Comparison of ENCODE assay signal across 8 cellular contexts in genomic region chr15:76337047-76337738, GRCh38. TPM values are rescaled to one million over a fixed set of nuclear protein-coding genes. Genes with fewer than 3 reads are reported as not detected.
DNase-seq lines count a peak whose midpoint lies in the region; ATAC-seq and TF ChIP-seq lines count a peak whose summit lies in the region.

No MANE protein-coding gene starts in this region.

- no peaks in the 10 kb centered on the region for H4K20me1 ChIP-seq in PC-3 (ENCODE audit: low read length)

- POLR2A ChIA-PET in PC-3 (lab: Charles Lee; ENCODE audit: unreplicated experiment), result interaction anchor here (0.5 to 0.7 kb wide), 4 partner anchors 8 to 311 kb away, joined by 8 to 16 read pairs (median 14); no protein-coding TSS in a partner anchor

- H3K27ac Mint-ChIP-seq in activated CD4-positive, alpha-beta T cell treated with anti-CD3 and anti-CD28 coated beads, Interleukin-2, amount 10 ng/mL, durations not matched to agents 24 days and 14 days, result peak overlapping the region; percentile 25
- H3K27ac Mint-ChIP-seq in stimulated activated effector memory CD8-positive, alpha-beta T cell treated with anti-CD3 and anti-CD28 coated beads, Interleukin-12 subunit alpha, Interleukin-12 subunit beta, amount 100 ng/mL, for 72 hours, result peak overlapping the region; percentile 59

- H3K4me3 Mint-ChIP-seq in activated CD4-positive, alpha-beta T cell treated with anti-CD3 and anti-CD28 coated beads, Interleukin-2, amount 10 ng/mL, durations not matched to agents 24 days and 14 days, result peak overlapping the region; percentile 78
- peak overlapping the region; percentile 80 for H3K4me3 Mint-ChIP-seq in stimulated activated effector memory CD8-positive, alpha-beta T cell treated with anti-CD3 and anti-CD28 coated beads, Interleukin-12 subunit alpha, Interleukin-12 subunit beta, amount 100 ng/mL, for 72 hours

- H3K27me3 ChIP-seq in PC-3 (ENCODE audit: low read length), result no peaks in the 10 kb centered on the region

- peak overlapping the region; percentile 77 for H2AFZ ChIP-seq in PC-3 (ENCODE audit: low read length)

- peak overlapping the region; percentile 75 for H3K4me3 ChIP-seq in PC-3 (ENCODE audit: low read length)

- H3K36me3 ChIP-seq in PC-3 (ENCODE audit: low read depth, low read length), result no peaks in the 10 kb centered on the region

- intact Hi-C loops in activated CD4-positive, alpha-beta T cell treated with anti-CD3 and anti-CD28 coated beads, Interleukin-2, amount 10 ng/mL, durations not matched to agents 24 days and 14 days (cut with micrococcal nuclease), result loop anchor here (1.0 to 5.0 kb wide), 6 partner anchors 8 to 275 kb away; partner anchors contain the start of gene ETFA
- intact Hi-C loops in PC-3 (cut with micrococcal nuclease), result loop anchor here (2.0 to 10.0 kb wide), 4 partner anchors 24 to 528 kb away; no protein-coding TSS in a partner anchor

- peak overlapping the region; percentile 49 for H3K9ac ChIP-seq in PC-3 (ENCODE audit: low read length)

- peaks cover 11% of the 10 kb centered on the region for H3K36me3 Mint-ChIP-seq in activated CD4-positive, alpha-beta T cell treated with anti-CD3 and anti-CD28 coated beads, Interleukin-2, amount 10 ng/mL, durations not matched to agents 24 days and 14 days (ENCODE audit: low read depth)
- no peaks in the 10 kb centered on the region for H3K36me3 Mint-ChIP-seq in stimulated activated effector memory CD8-positive, alpha-beta T cell treated with anti-CD3 and anti-CD28 coated beads, Interleukin-12 subunit alpha, Interleukin-12 subunit beta, amount 100 ng/mL, for 72 hours

- no peak for TF ChIP-seq CTCF in PC-3 (conservative IDR thresholded peaks at IDR 0.05; ENCODE audit: low read depth, low read length)

- peak; percentile 74 for DNase-seq in activated CD4-positive, alpha-beta T cell treated with anti-CD3 and anti-CD28 coated beads, Interleukin-2, amount 10 ng/mL, durations not matched to agents 24 days and 14 days
- no peak for DNase-seq in activated CD4-positive, alpha-beta T cell treated with anti-CD3 and anti-CD28 coated beads for 1 hour
- DNase-seq in PC-3, result peak; percentile 53
- DNase-seq in fibroblast of peridontal ligament (ENCODE audit: extremely low read depth), result peak; percentile 25
- DNase-seq in stimulated activated effector memory CD8-positive, alpha-beta T cell treated with anti-CD3 and anti-CD28 coated beads, Interleukin-12 subunit alpha, Interleukin-12 subunit beta, amount 100 ng/mL, for 72 hours (ENCODE audit: low spot score in 2 of 2), result no peak
- DNase-seq in kidney glomerular epithelial cell (lab: John Stamatoyannopoulos, UW), result no peak
- DNase-seq in cortex of kidney (lab: John Stamatoyannopoulos, UW), result no peak

- H3K27me3 Mint-ChIP-seq in activated CD4-positive, alpha-beta T cell treated with anti-CD3 and anti-CD28 coated beads, Interleukin-2, amount 10 ng/mL, durations not matched to agents 24 days and 14 days, result peaks cover 69% of the 10 kb centered on the region

- CTCF ChIA-PET in PC-3 (lab: Charles Lee), result interaction anchor here (0.5 to 0.6 kb wide), 2 partner anchors 24 to 180 kb away, joined by 4 to 13 read pairs; no protein-coding TSS in a partner anchor

- H3K79me2 ChIP-seq in PC-3 (ENCODE audit: low read length), result peaks cover 14% of the 10 kb centered on the region

- no TSS peak for BruUV-seq in PC-3 (replicated peaks; lab: Mats Ljungman, UMichigan)

- H3K9me3 ChIP-seq in PC-3 (ENCODE audit: low read length), result no peaks in the 10 kb centered on the region

- H3K4me2 ChIP-seq in PC-3 (ENCODE audit: low read length), result peak overlapping the region; percentile 78

- no peaks in the 10 kb centered on the region for H3K9me3 Mint-ChIP-seq in activated CD4-positive, alpha-beta T cell treated with anti-CD3 and anti-CD28 coated beads, Interleukin-2, amount 10 ng/mL, durations not matched to agents 24 days and 14 days
- H3K9me3 Mint-ChIP-seq in stimulated activated effector memory CD8-positive, alpha-beta T cell treated with anti-CD3 and anti-CD28 coated beads, Interleukin-12 subunit alpha, Interleukin-12 subunit beta, amount 100 ng/mL, for 72 hours, result no peaks in the 10 kb centered on the region

- no peaks in the 10 kb centered on the region for H3K9me2 ChIP-seq in PC-3 (replicated peaks; ENCODE audit: low read length)

- peaks cover 15% of the 10 kb centered on the region for H3K4me1 ChIP-seq in PC-3 (ENCODE audit: insufficient read depth, low read length)

- H3K4me1 Mint-ChIP-seq in activated CD4-positive, alpha-beta T cell treated with anti-CD3 and anti-CD28 coated beads, Interleukin-2, amount 10 ng/mL, durations not matched to agents 24 days and 14 days, result peaks cover 48% of the 10 kb centered on the region
- H3K4me1 Mint-ChIP-seq in stimulated activated effector memory CD8-positive, alpha-beta T cell treated with anti-CD3 and anti-CD28 coated beads, Interleukin-12 subunit alpha, Interleukin-12 subunit beta, amount 100 ng/mL, for 72 hours, result peaks cover 59% of the 10 kb centered on the region

- peak; percentile 56 for ATAC-seq in PC-3
- no peak for ATAC-seq in stimulated activated effector memory CD8-positive, alpha-beta T cell treated with anti-CD3 and anti-CD28 coated beads, Interleukin-12 subunit alpha, Interleukin-12 subunit beta, amount 100 ng/mL, for 72 hours
- no peak for ATAC-seq in HG02870 (IDR thresholded peaks at IDR 0.05; ENCODE audit: unreplicated experiment)

- no peaks in the 10 kb centered on the region for H3F3A ChIP-seq in PC-3 (ENCODE audit: low read length, unreplicated experiment)

- peak overlapping the region; percentile 27 for H3K27ac ChIP-seq in PC-3 (ENCODE audit: low read length)

RNA-seq across cellular contexts. Expression of gene ISL2, which starts 0.6 kb away (rescaled TPM):
- total RNA-seq in activated CD4-positive, alpha-beta T cell treated with anti-CD3 and anti-CD28 coated beads, Interleukin-2, amount 10 ng/mL, durations not matched to agents 24 days and 14 days, result 0.31 and 0.89 TPM in 2 replicates
- 3.6 and 6.3 TPM in 2 replicates for total RNA-seq in PC-3 (2014; rRNA removed)

RNA-seq across cellular contexts. Expression of gene ETFA, which starts 25.9 kb away (rescaled TPM):
- 144 and 146 TPM in 2 replicates for total RNA-seq in activated CD4-positive, alpha-beta T cell treated with anti-CD3 and anti-CD28 coated beads, Interleukin-2, amount 10 ng/mL, durations not matched to agents 24 days and 14 days
- total RNA-seq in PC-3 (2014; rRNA removed), result 128 and 160 TPM in 2 replicates

Comparison
In these comparisons a context has a peak if more than half of its experiments do, and no peak if none do; other contexts are left out.
1. DNase-seq: peak in activated CD4-positive, alpha-beta T cell treated with anti-CD3 and anti-CD28 coated beads, Interleukin-2, amount 10 ng/mL, durations not matched to agents 24 days and 14 days (single experiment), PC-3 (single experiment) and fibroblast of peridontal ligament (single experiment); none in activated CD4-positive, alpha-beta T cell treated with anti-CD3 and anti-CD28 coated beads for 1 hour (single experiment), stimulated activated effector memory CD8-positive, alpha-beta T cell treated with anti-CD3 and anti-CD28 coated beads, Interleukin-12 subunit alpha, Interleukin-12 subunit beta, amount 100 ng/mL, for 72 hours (0 of 2), kidney glomerular epithelial cell (single experiment) and cortex of kidney (single experiment).